In genomic region chr13:50635504-50635903, GRCh38 we compare ENCODE assay signal across 9 cellular contexts.
A peak's percentile ranks its signal among the peaks of the same experiment; 100 is the strongest.
DNase-seq lines count a peak whose midpoint lies in the region; ATAC-seq and TF ChIP-seq lines count a peak whose summit lies in the region.
"Had no signal": no experiment of that assay in that cellular context is flagged by ENCODE, and none has a peak within 500 bp of the region (broad histone marks: within the 10 kb centered on the region; RNA-seq: fewer than 3 reads in every experiment).

No MANE protein-coding gene starts in this region.

- H3K36me3 ChIP-seq in DOHH2 (ENCODE audit: control insufficient read depth, low read length), result no peaks in the 10 kb centered on the region
- H3K36me3 ChIP-seq in GM23248 (ENCODE audit: low read depth), result no peaks in the 10 kb centered on the region

- in situ Hi-C loops in GM23248 (cut with MboI), result no loop called here

- TF ChIP-seq CTCF in DOHH2 (IDR thresholded peaks at IDR 0.05; ENCODE audit: low read depth, low read length, poor library complexity, severe bottlenecking), result no peak

- H3K27ac ChIP-seq in DOHH2 (ENCODE audit: low read depth, low read length) (no peak overlapping the region), GM23248 (no peak overlapping the region)

- no peak for ATAC-seq in HG03045 (IDR thresholded peaks at IDR 0.05; ENCODE audit: unreplicated experiment)
- ATAC-seq in SK-N-SH treated with all-trans-retinoic acid at 6 μM for 48 hours, result no peak
- ATAC-seq: T-cell had no signal

- H3K4me2 ChIP-seq in DOHH2 (ENCODE audit: low read length) (peak overlapping the region; percentile 30), GM23248 (ENCODE audit: unreplicated experiment) (no peak overlapping the region)

- H3K4me1 ChIP-seq in DOHH2 (ENCODE audit: control insufficient read depth, low read length) (peaks cover 15% of the 10 kb centered on the region), GM23248 (ENCODE audit: insufficient read depth) (peaks cover 6% of the 10 kb centered on the region)

- 44 to 56% methylated on average over 3 of the region's 3 CpGs for WGBS in GM23248 (ENCODE audit: low coverage in 1 of 2, low lambda C conversion rate in 2 of 2, missing lambda C conversion rate in 2 of 2), 2 experiments

- no peaks in the 10 kb centered on the region for H3K79me2 ChIP-seq in DOHH2 (ENCODE audit: control insufficient read depth, low read length)
- no peaks in the 10 kb centered on the region for H3K79me2 ChIP-seq in GM23248 (ENCODE audit: insufficient read depth)

- peak; percentile 39 for DNase-seq in GM23248
- DNase-seq in OCI-M1 (lab: John Stamatoyannopoulos, UW), result peak; percentile 91
- peak; percentile 74 for DNase-seq in iris pigment epithelial cell (ENCODE audit: low read depth)
- DNase-seq in stimulated activated CD4-positive, alpha-beta T cell treated with anti-CD3 and anti-CD28 coated beads, Interleukin-4, amount 100 ng/mL, for 24 hours, result no peak
- no peak for DNase-seq in T-helper 2 cell

- H4K20me1 ChIP-seq in DOHH2 (ENCODE audit: control insufficient read depth, insufficient read depth, low read depth, low read length) (no peaks in the 10 kb centered on the region), GM23248 (ENCODE audit: insufficient read depth) (no peaks in the 10 kb centered on the region)

- no peaks in the 10 kb centered on the region for H3K27me3 ChIP-seq in DOHH2 (ENCODE audit: control insufficient read depth, low read length)
- H3K27me3 ChIP-seq in GM23248 (replicated peaks; ENCODE audit: insufficient read depth), result no peaks in the 10 kb centered on the region

- H3F3A ChIP-seq in DOHH2 (ENCODE audit: control insufficient read depth, insufficient read depth) (no peaks in the 10 kb centered on the region), GM23248 (ENCODE audit: insufficient read depth) (peaks cover 9% of the 10 kb centered on the region; the same call in 1 of the 2 replicates)

- no peak overlapping the region for H3K4me3 ChIP-seq in DOHH2 (ENCODE audit: low read length)
- H3K4me3 ChIP-seq in GM23248, result no peak overlapping the region

- H3K9me2 ChIP-seq in DOHH2 (replicated peaks; ENCODE audit: control insufficient read depth, low read length) (no peaks in the 10 kb centered on the region), GM23248 (ENCODE audit: insufficient read depth) (no peaks in the 10 kb centered on the region)

- no peak overlapping the region for H3K9ac ChIP-seq in GM23248

- no peak overlapping the region for H2AFZ ChIP-seq in GM23248

- H3K9me3 ChIP-seq in DOHH2 (ENCODE audit: control insufficient read depth, insufficient read depth, low read length) (no peaks in the 10 kb centered on the region), GM23248 (ENCODE audit: low read depth) (no peaks in the 10 kb centered on the region)

TF ChIP-seq in SK-N-SH treated with all-trans-retinoic acid at 6 μM for 48 hours, 23 proteins besides CTCF, POLR2A, EP300 and RAD21 (continues in another document):
- TF ChIP-seq BACH2 (CRISPR knock-in tag; IDR thresholded peaks at IDR 0.05; ENCODE audit: borderline replicate concordance) (no peak), ZNF565 (CRISPR knock-in tag; conservative IDR thresholded peaks at IDR 0.05; ENCODE audit: low read depth) (no peak), PATZ1 (CRISPR knock-in tag; IDR thresholded peaks at IDR 0.05; ENCODE audit: borderline replicate concordance) (no peak), ZFP3 (CRISPR knock-in tag; IDR thresholded peaks at IDR 0.05) (no peak), CREB5 (CRISPR knock-in tag; IDR thresholded peaks at IDR 0.05; ENCODE audit: low read depth) (no peak), OSR1 (CRISPR knock-in tag; IDR thresholded peaks at IDR 0.05) (no peak), TOX (CRISPR knock-in tag; IDR thresholded peaks at IDR 0.05; ENCODE audit: borderline replicate concordance) (no peak), ESRRG (CRISPR knock-in tag; IDR thresholded peaks at IDR 0.05) (no peak), ARNTL (CRISPR knock-in tag; IDR thresholded peaks at IDR 0.05; ENCODE audit: borderline replicate concordance, low read depth) (no peak), PPARA (CRISPR knock-in tag; IDR thresholded peaks at IDR 0.05; ENCODE audit: borderline replicate concordance) (no peak), ZNF70 (CRISPR knock-in tag; IDR thresholded peaks at IDR 0.05) (no peak), POU6F1 (CRISPR knock-in tag; IDR thresholded peaks at IDR 0.05; ENCODE audit: borderline replicate concordance, low read depth) (no peak), CSRNP3 (CRISPR knock-in tag; IDR thresholded peaks at IDR 0.05) (no peak), GLIS3 (CRISPR knock-in tag; IDR thresholded peaks at IDR 0.05) (no peak), CSDC2 (CRISPR knock-in tag; IDR thresholded peaks at IDR 0.05) (no peak), SNAI2 (CRISPR knock-in tag; IDR thresholded peaks at IDR 0.05) (no peak), ISL1 (CRISPR knock-in tag; IDR thresholded peaks at IDR 0.05) (no peak), TCF4 (CRISPR knock-in tag; IDR thresholded peaks at IDR 0.05; ENCODE audit: borderline replicate concordance) (no peak)

Comparison
In these comparisons a context has a peak if more than half of its experiments do, and no peak if none do; other contexts are left out.
1. DNase-seq: peak in GM23248 (single experiment), OCI-M1 (single experiment) and iris pigment epithelial cell (single experiment); none in stimulated activated CD4-positive, alpha-beta T cell treated with anti-CD3 and anti-CD28 coated beads, Interleukin-4, amount 100 ng/mL, for 24 hours (single experiment) and T-helper 2 cell (0 of 5).